Comparison of ENCODE assay signal across 19 cellular contexts in the genomic region with DNA sequence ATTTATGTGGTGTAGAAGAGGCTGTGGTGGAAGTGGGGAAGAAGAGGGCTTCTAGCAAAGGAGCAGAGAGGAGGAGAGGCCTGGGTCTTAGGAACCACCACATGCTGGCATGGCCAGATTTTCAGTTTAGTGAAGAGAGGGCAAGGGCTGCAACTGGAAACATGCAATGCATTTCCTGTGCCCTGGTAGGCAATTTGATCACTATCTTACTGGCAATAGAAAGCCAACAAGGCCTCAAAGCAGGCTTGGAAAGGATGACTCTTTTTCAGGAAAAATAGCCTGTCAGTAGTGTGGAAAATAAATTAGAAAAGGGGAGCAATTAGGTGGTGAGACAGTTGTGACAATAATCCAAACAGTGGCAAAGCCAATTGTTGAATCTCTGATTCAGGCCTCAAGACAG.
DNase-seq lines count a peak whose midpoint lies in the region; ATAC-seq and TF ChIP-seq lines count a peak whose summit lies in the region.
"Had no signal": no experiment of that assay in that cellular context is flagged by ENCODE, and none has a peak within 500 bp of the region (broad histone marks: within the 10 kb centered on the region; RNA-seq: fewer than 3 reads in every experiment).

No MANE protein-coding gene starts in this region.

- H3K4me1 ChIP-seq in BLaER1: peaks cover 11% of the 10 kb centered on the region
- no peaks in the 10 kb centered on the region for H3K4me1 ChIP-seq in suprapubic skin

- POLR2A ChIA-PET in naive thymus-derived CD8-positive, alpha-beta T cell (lab: Charles Lee): no interaction called here

- peaks cover 9% of the 10 kb centered on the region for H3K4me1 Mint-ChIP-seq in osteocyte (ENCODE audit: unreplicated experiment)
- H3K4me1 Mint-ChIP-seq in naive thymus-derived CD8-positive, alpha-beta T cell: peaks cover 0 to 1% (median 0%) of the 10 kb centered on the region in 4 donors
- H3K4me1 Mint-ChIP-seq: B cell; CD4-positive, CD25-positive, alpha-beta regulatory T cell; CD8-positive, alpha-beta memory T cell; GM23338 had no signal

- H3K4me3 Mint-ChIP-seq in osteocyte (ENCODE audit: unreplicated experiment): no peak overlapping the region
- no peak overlapping the region for H3K4me3 Mint-ChIP-seq in naive thymus-derived CD8-positive, alpha-beta T cell
- H3K4me3 Mint-ChIP-seq: B cell; CD4-positive, CD25-positive, alpha-beta regulatory T cell; CD8-positive, alpha-beta memory T cell; GM23338 had no signal

- no peak overlapping the region for H3K9ac ChIP-seq in BLaER1

- no peak overlapping the region for H3K4me3 ChIP-seq in BLaER1
- no peak overlapping the region for H3K4me3 ChIP-seq in suprapubic skin
- H3K4me3 ChIP-seq: GM23338 had no signal

- H3K27ac ChIP-seq in BLaER1 (no peak overlapping the region), suprapubic skin (no peak overlapping the region)
- H3K27ac ChIP-seq: HL-60 had no signal

- no peak for TF ChIP-seq POLR2A in suprapubic skin (IDR thresholded peaks at IDR 0.05)

- peak; percentile 19 for DNase-seq in EL
- peak; percentile 82 for DNase-seq in RPMI7951 (ENCODE audit: low read depth)
- no peak for DNase-seq in osteocyte (ENCODE audit: extremely low spot score, unreplicated experiment)
- DNase-seq in naive thymus-derived CD8-positive, alpha-beta T cell: no peak
- no peak for DNase-seq in suprapubic skin (ENCODE audit: low spot score in 2 of 2)
- DNase-seq: C1 segment of cervical spinal cord; CD4-positive, CD25-positive, alpha-beta regulatory T cell; CD8-positive, alpha-beta memory T cell; COR-L47; DMS 273 treated with DMSO at 0.1 percent for 48 hours; DMS53; DND-41; GDM1; HCEC 1CT; IMR-90 had no signal

- peak overlapping the region; percentile 27 for H3K27ac Mint-ChIP-seq in osteocyte (ENCODE audit: unreplicated experiment)
- no peak overlapping the region for H3K27ac Mint-ChIP-seq in naive thymus-derived CD8-positive, alpha-beta T cell
- H3K27ac Mint-ChIP-seq: B cell; CD4-positive, CD25-positive, alpha-beta regulatory T cell; CD8-positive, alpha-beta memory T cell; GM23338 had no signal

- peaks cover 18% of the 10 kb centered on the region for H3K9me3 ChIP-seq in BLaER1
- no peaks in the 10 kb centered on the region for H3K9me3 ChIP-seq in suprapubic skin

- H3K36me3 ChIP-seq in BLaER1 (no peaks in the 10 kb centered on the region), suprapubic skin (no peaks in the 10 kb centered on the region)

- TF ChIP-seq EP300 in suprapubic skin (IDR thresholded peaks at IDR 0.05): no peak

- no peaks in the 10 kb centered on the region for H3K27me3 Mint-ChIP-seq in osteocyte (ENCODE audit: unreplicated experiment)
- H3K27me3 Mint-ChIP-seq in naive thymus-derived CD8-positive, alpha-beta T cell: no peaks in the 10 kb centered on the region
- H3K27me3 Mint-ChIP-seq: B cell; CD4-positive, CD25-positive, alpha-beta regulatory T cell; CD8-positive, alpha-beta memory T cell had no signal

- TF ChIP-seq CTCF in osteocyte (IDR thresholded peaks at IDR 0.05) (no peak), suprapubic skin (IDR thresholded peaks at IDR 0.05) (no peak)

- no peaks in the 10 kb centered on the region for H4K20me1 ChIP-seq in BLaER1

- H3K9me3 Mint-ChIP-seq in osteocyte (ENCODE audit: unreplicated experiment): peaks cover 5% of the 10 kb centered on the region
- H3K9me3 Mint-ChIP-seq in naive thymus-derived CD8-positive, alpha-beta T cell: peaks cover 0 to 27% (median 18%) of the 10 kb centered on the region in 9 donors

- H3K27me3 ChIP-seq in BLaER1 (no peaks in the 10 kb centered on the region), suprapubic skin (no peaks in the 10 kb centered on the region)

- ATAC-seq in naive thymus-derived CD8-positive, alpha-beta T cell: no peak
- ATAC-seq: GM23338 had no signal

- peak overlapping the region; percentile 50; the same call in 1 of the 2 replicates for H3K4me2 ChIP-seq in BLaER1
- H3K4me2 ChIP-seq: GM23338 had no signal

- H3K36me3 Mint-ChIP-seq in osteocyte (ENCODE audit: unreplicated experiment): no peaks in the 10 kb centered on the region
- H3K36me3 Mint-ChIP-seq in naive thymus-derived CD8-positive, alpha-beta T cell: no peaks in the 10 kb centered on the region
- H3K36me3 Mint-ChIP-seq: CD4-positive, CD25-positive, alpha-beta regulatory T cell; CD8-positive, alpha-beta memory T cell had no signal

Comparison
In these comparisons a context has a peak if more than half of its experiments do, and no peak if none do; other contexts are left out.
1. DNase-seq: peak in EL (single experiment) and RPMI7951 (single experiment); none in osteocyte (single experiment), naive thymus-derived CD8-positive, alpha-beta T cell (0 of 10) and suprapubic skin (0 of 2).